Comparison of ENCODE assay signal across 10 cellular contexts in genomic region chrX:10617964-10618342, GRCh38. TPM values are rescaled to one million over a fixed set of nuclear protein-coding genes. Genes with fewer than 3 reads are reported as not detected.
DNase-seq lines count a peak whose midpoint lies in the region; ATAC-seq, FAIRE-seq and TF ChIP-seq lines count a peak whose summit lies in the region.
"Had no signal": no experiment of that assay in that cellular context is flagged by ENCODE, and none has a peak within 500 bp of the region (broad histone marks: within the 10 kb centered on the region; RNA-seq: fewer than 3 reads in every experiment).

No MANE protein-coding gene starts in this region.

- no peak for TF ChIP-seq CTCF in right atrium auricular region (IDR thresholded peaks at IDR 0.05)
- no peak for TF ChIP-seq CTCF in WTC11 (IDR thresholded peaks at IDR 0.05)
- no peak for TF ChIP-seq CTCF in kidney (IDR thresholded peaks at IDR 0.05; ENCODE audit: borderline replicate concordance, extremely low read depth, insufficient read depth)

- intact Hi-C loops in right cardiac atrium (cut with DNase I), result loop anchor here in 2 of 4 donors (5.0 to 10.0 kb wide), 2 partner anchors 133 to 426 kb away; no protein-coding TSS in a partner anchor
- intact Hi-C loops in kidney (cut with DNase I), result no loop called here
- intact Hi-C loops in CD4-positive, alpha-beta memory T cell (cut with micrococcal nuclease), result no loop called here

- CTCF ChIA-PET in WTC11 (lab: Charles Lee), result interaction anchor here (1.9 kb wide), 1 partner anchor 19 kb away, joined by 4 read pairs; no protein-coding TSS in a partner anchor
- CTCF ChIA-PET in CD4-positive, alpha-beta memory T cell (lab: Charles Lee; ENCODE audit: partially characterized antibody), result no interaction called here

- H3K27me3 Mint-ChIP-seq in WTC11 (ENCODE audit: low read depth), result no peaks in the 10 kb centered on the region
- peaks cover 8 to 11% of the 10 kb centered on the region in 2 donors for H3K27me3 Mint-ChIP-seq in CD4-positive, alpha-beta memory T cell

- no peak for FAIRE-seq in kidney (lab: Jason Lieb, UNC)

- H3K27ac ChIP-seq in right cardiac atrium (ENCODE audit: low read length) (no peak overlapping the region), right atrium auricular region (no peak overlapping the region), kidney (ENCODE audit: low read depth in 2 of 2, low read length in 2 of 2) (peak overlapping the region in 1 of 2 donors; percentile 54)
- no peak overlapping the region for H3K27ac ChIP-seq in CD4-positive, alpha-beta memory T cell (ENCODE audit: low read depth, low read length)

- H3K4me1 ChIP-seq in right cardiac atrium (ENCODE audit: control insufficient read depth, insufficient read depth, low read length) (peaks cover 1% of the 10 kb centered on the region), right atrium auricular region (no peaks in the 10 kb centered on the region), kidney (ENCODE audit: control insufficient read depth in 1 of 2, insufficient read depth in 1 of 2, low read depth in 1 of 2, low read length in 2 of 2) (no peaks in the 10 kb centered on the region)
- H3K4me1 ChIP-seq in CD4-positive, alpha-beta memory T cell (ENCODE audit: insufficient read depth, low read length), result peaks cover 10% of the 10 kb centered on the region

- peak overlapping the region; percentile 67 for H3K27ac Mint-ChIP-seq in WTC11
- no peak overlapping the region for H3K27ac Mint-ChIP-seq in CD4-positive, alpha-beta memory T cell
- H3K27ac Mint-ChIP-seq: CD8-positive, alpha-beta T cell had no signal

- POLR2A ChIA-PET in WTC11 (lab: Charles Lee), result no interaction called here
- POLR2A ChIA-PET in CD4-positive, alpha-beta memory T cell (lab: Charles Lee; ENCODE audit: partially characterized antibody), result no interaction called here

- peak overlapping the region; percentile 97 for H3K4me3 Mint-ChIP-seq in WTC11
- no peak overlapping the region for H3K4me3 Mint-ChIP-seq in CD4-positive, alpha-beta memory T cell
- H3K4me3 Mint-ChIP-seq: CD8-positive, alpha-beta T cell had no signal

- DNase-seq in right cardiac atrium, result no peak
- no peak for DNase-seq in right atrium auricular region (ENCODE audit: low spot score)
- DNase-seq in WTC11 (ENCODE audit: low spot score), result no peak
- no peak for DNase-seq in kidney
- DNase-seq in mesenteric fat pad (ENCODE audit: low spot score), result no peak
- no peak for DNase-seq in NCI-H187 (lab: John Stamatoyannopoulos, UW)
- DNase-seq in CD4-positive, alpha-beta memory T cell, result no peak
- no peak for DNase-seq in AG20443 (ENCODE audit: low spot score)
- DNase-seq: CD8-positive, alpha-beta T cell; KBM-7 had no signal

- no peaks in the 10 kb centered on the region for H3K36me3 Mint-ChIP-seq in WTC11
- H3K36me3 Mint-ChIP-seq in CD4-positive, alpha-beta memory T cell, result no peaks in the 10 kb centered on the region
- H3K36me3 Mint-ChIP-seq: CD8-positive, alpha-beta T cell had no signal

- ATAC-seq in right cardiac atrium (no peak), WTC11 (no peak)
- ATAC-seq: CD8-positive, alpha-beta T cell had no signal

- H3K4me3 ChIP-seq in right cardiac atrium (ENCODE audit: low read length), result peak overlapping the region; percentile 86
- peak overlapping the region in 1 of 2 donors; percentile 56 for H3K4me3 ChIP-seq in right atrium auricular region
- peak overlapping the region; percentile 75 to 79 for H3K4me3 ChIP-seq in kidney (ENCODE audit: low read length in 2 of 2)
- H3K4me3 ChIP-seq in CD4-positive, alpha-beta memory T cell (ENCODE audit: low read length in 2 of 2), result no peak overlapping the region

- 54% methylated on average over 3 of the region's 3 CpGs for WGBS in right cardiac atrium

- H3K4me1 Mint-ChIP-seq in WTC11, result peaks cover 68% of the 10 kb centered on the region
- H3K4me1 Mint-ChIP-seq in CD4-positive, alpha-beta memory T cell, result peaks cover 4 to 15% (median 5%) of the 10 kb centered on the region in 4 donors

- H3K27me3 ChIP-seq in right cardiac atrium (ENCODE audit: control insufficient read depth, insufficient read depth) (no peaks in the 10 kb centered on the region), right atrium auricular region (no peaks in the 10 kb centered on the region)
- H3K27me3 ChIP-seq in CD4-positive, alpha-beta memory T cell (ENCODE audit: insufficient read depth, low read length), result no peaks in the 10 kb centered on the region

- no peak overlapping the region for H3K9ac ChIP-seq in kidney (ENCODE audit: low read length in 2 of 2)

- H3K9me3 ChIP-seq in right cardiac atrium (ENCODE audit: control insufficient read depth, low read length), result no peaks in the 10 kb centered on the region
- no peaks in the 10 kb centered on the region for H3K9me3 ChIP-seq in right atrium auricular region
- H3K9me3 ChIP-seq in kidney (ENCODE audit: control insufficient read depth in 1 of 2, low read length in 2 of 2), result no peaks in the 10 kb centered on the region
- no peaks in the 10 kb centered on the region for H3K9me3 ChIP-seq in CD4-positive, alpha-beta memory T cell (ENCODE audit: control insufficient read depth in 1 of 2, low read length in 2 of 2)

- no peaks in the 10 kb centered on the region for H3K9me3 Mint-ChIP-seq in WTC11
- H3K9me3 Mint-ChIP-seq in CD4-positive, alpha-beta memory T cell, result peaks cover 0 to 5% (median under 1%) of the 10 kb centered on the region in 8 donors
- H3K9me3 Mint-ChIP-seq: CD8-positive, alpha-beta T cell had no signal

- H3K36me3 ChIP-seq in right atrium auricular region (no peaks in the 10 kb centered on the region), kidney (ENCODE audit: control insufficient read depth in 1 of 2, insufficient read depth in 2 of 2, low read length in 2 of 2) (no peaks in the 10 kb centered on the region)
- H3K36me3 ChIP-seq in CD4-positive, alpha-beta memory T cell (ENCODE audit: insufficient read depth, low read length), result no peaks in the 10 kb centered on the region

TF ChIP-seq in WTC11, 78 proteins besides CTCF, POLR2A, EP300 and RAD21:
- TF ChIP-seq NFE2L1 (CRISPR knock-in tag; IDR thresholded peaks at IDR 0.05), result no peak
- no peak for TF ChIP-seq GABPB1 (CRISPR knock-in tag; IDR thresholded peaks at IDR 0.05)

RNA-seq across cellular contexts. Expression of gene MID1, which starts 2.4 kb away (rescaled TPM):
- total RNA-seq in right cardiac atrium (10 to 100 TPM; 20.1 to 39.9 (median 23.1) TPM), right atrium auricular region (1 to 10 TPM; 8.0 to 9.6 TPM), WTC11 (2021) (40.1 to 52.2 TPM (median 45.4 TPM) in 3 replicates), kidney (54.1 TPM), mesenteric fat pad (16.6 TPM)
- polyA plus RNA-seq in right cardiac atrium (4.1 TPM), kidney (ENCODE audit: insufficient read depth, low read depth, low replicate concordance) (5.3 TPM)
- not detected for total RNA-seq in CD4-positive, alpha-beta memory T cell
- not detected for polyA plus RNA-seq in CD4-positive, alpha-beta memory T cell
- total RNA-seq: CD8-positive, alpha-beta T cell had no signal

Comparison
In these comparisons a context has a peak if more than half of its experiments do, and no peak if none do; other contexts are left out.
1. H3K4me3 ChIP-seq: peak in right cardiac atrium (single experiment) and kidney (2 of 2); none in CD4-positive, alpha-beta memory T cell (0 of 2).
2. RNA of gene MID1, which starts 2.4 kb away (total RNA-seq): 54.1 TPM in kidney (single experiment), 40.1 to 52.2 TPM in WTC11, 20.1 to 39.9 TPM in right cardiac atrium, 16.6 TPM in mesenteric fat pad (single experiment) and 8.0 to 9.6 TPM in right atrium auricular region; not detected in CD4-positive, alpha-beta memory T cell; every median in the first group is over 4 times any median in the second.